Comparison of ENCODE assay signal across 9 cellular contexts in genomic region chr1:208203848-208204609, GRCh38. TPM values are rescaled to one million over a fixed set of nuclear protein-coding genes. Genes with fewer than 3 reads are reported as not detected.
DNase-seq lines count a peak whose midpoint lies in the region; ATAC-seq and TF ChIP-seq lines count a peak whose summit lies in the region.
"Had no signal": no experiment of that assay in that cellular context is flagged by ENCODE, and none has a peak within 500 bp of the region (broad histone marks: within the 10 kb centered on the region; RNA-seq: fewer than 3 reads in every experiment).

No MANE protein-coding gene starts in this region.

- peak overlapping the region in 10 of 11 experiments; percentile 11 to 55 (median 38); a peak in 17 of 22 replicates for H3K4me2 ChIP-seq in BLaER1 treated with 17β-estradiol and CSF1 and Interleukin-3, amounts not matched to agents 10 nM and 100 nM
- H3K4me2 ChIP-seq in PC-9 = peak overlapping the region; percentile 71

- H3K4me3 ChIP-seq in BLaER1 treated with 17β-estradiol and CSF1 and Interleukin-3, amounts not matched to agents 10 nM and 100 nM = no peak overlapping the region
- no peak overlapping the region for H3K4me3 ChIP-seq in PC-9
- H3K4me3 ChIP-seq in fibroblast of mammary gland (ENCODE audit: control insufficient read depth, low read depth, low read length) = no peak overlapping the region
- no peak overlapping the region for H3K4me3 ChIP-seq in prostate gland

- peaks cover 13 to 28% (median 19%) of the 10 kb centered on the region in 10 experiments; a peak in 19 of 20 replicates for H3K4me1 ChIP-seq in BLaER1 treated with 17β-estradiol and CSF1 and Interleukin-3, amounts not matched to agents 10 nM and 100 nM
- H3K4me1 ChIP-seq in PC-9 (replicated peaks; ENCODE audit: insufficient read depth) (peaks cover 70% of the 10 kb centered on the region), prostate gland (replicated peaks) (peaks cover 20% of the 10 kb centered on the region)

- no peak overlapping the region for H2AFZ ChIP-seq in PC-9

- WGBS in prostate gland = 41% methylated on average over 7 of the region's 7 CpGs

- TF ChIP-seq CTCF in PC-9 (conservative IDR thresholded peaks at IDR 0.05) (no peak), fibroblast of mammary gland (conservative IDR thresholded peaks at IDR 0.05; ENCODE audit: control insufficient read depth, insufficient read depth, low read depth, low read length) (no peak), prostate gland (IDR thresholded peaks at IDR 0.05) (no peak)

- no peak for TF ChIP-seq POLR2A in prostate gland (IDR thresholded peaks at IDR 0.05)

- no peaks in the 10 kb centered on the region for H3K36me3 ChIP-seq in BLaER1 treated with 17β-estradiol and CSF1 and Interleukin-3, amounts not matched to agents 10 nM and 100 nM
- H3K36me3 ChIP-seq in PC-9 (ENCODE audit: low read depth) = 0 out of 2 replicates have a peak, but pooled peaks cover 3% of the 10 kb centered on the region
- H3K36me3 ChIP-seq in prostate gland = no peaks in the 10 kb centered on the region

- CTCF ChIA-PET in PC-9 (lab: Charles Lee) = no interaction called here

- H3F3A ChIP-seq in PC-9 (ENCODE audit: insufficient read depth, low read depth) = peaks cover 45% of the 10 kb centered on the region

- no TSS peak for BruUV-seq in PC-9 (replicated peaks; lab: Mats Ljungman, UMichigan)

- POLR2A ChIA-PET in PC-9 (lab: Charles Lee; ENCODE audit: unreplicated experiment) = no interaction called here

- intact Hi-C loops in PC-9 (cut with micrococcal nuclease; ENCODE audit: unreplicated experiment) (loop anchor here (1.0 kb wide), 2 partner anchors 17 to 27 kb away; no protein-coding TSS in a partner anchor), prostate gland (cut with DNase I) (no loop called here)

- no peak for DNase-seq in PC-9
- DNase-seq in fibroblast of mammary gland (ENCODE audit: low read depth) = peak; percentile 23
- DNase-seq in prostate gland (ENCODE audit: low spot score) = no peak
- no peak for DNase-seq in midbrain (lab: John Stamatoyannopoulos, UW)
- no peak for DNase-seq in SIG-M5 treated with dmso at 0.1 percent for 504 hours (lab: John Stamatoyannopoulos, UW; ENCODE audit: unreplicated experiment)
- no peak for DNase-seq in putamen (ENCODE audit: low spot score)
- DNase-seq: stimulated activated CD4-positive, alpha-beta T cell treated with anti-CD3 and anti-CD28 coated beads, Interleukin-12 subunit alpha, Interleukin-12 subunit beta, amount 100 ng/mL, for 4 hours had no signal

- H3K27me3 ChIP-seq in BLaER1 treated with 17β-estradiol and CSF1 and Interleukin-3, amounts not matched to agents 10 nM and 100 nM = no peaks in the 10 kb centered on the region
- H3K27me3 ChIP-seq in PC-9 (ENCODE audit: insufficient read depth, low read depth) (no peaks in the 10 kb centered on the region), prostate gland (replicated peaks; ENCODE audit: insufficient read depth) (no peaks in the 10 kb centered on the region)

- no peaks in the 10 kb centered on the region for H3K9me2 ChIP-seq in PC-9 (ENCODE audit: insufficient read depth)

- H3K9me3 ChIP-seq in BLaER1 treated with 17β-estradiol and CSF1 and Interleukin-3, amounts not matched to agents 10 nM and 100 nM (replicated peaks in 1 of 11) = no peaks in the 10 kb centered on the region
- H3K9me3 ChIP-seq in PC-9 (ENCODE audit: insufficient read depth, low read depth) (no peaks in the 10 kb centered on the region), prostate gland (no peaks in the 10 kb centered on the region)

- no peak for ATAC-seq in HG02759 (IDR thresholded peaks at IDR 0.05; ENCODE audit: unreplicated experiment)

- peaks cover 21% of the 10 kb centered on the region for H3K79me2 ChIP-seq in PC-9 (ENCODE audit: low read depth)

- H3K27ac ChIP-seq in BLaER1 treated with 17β-estradiol and CSF1 and Interleukin-3, amounts not matched to agents 10 nM and 100 nM = no peak overlapping the region
- peak overlapping the region; percentile 74 for H3K27ac ChIP-seq in PC-9
- H3K27ac ChIP-seq in prostate gland = peak overlapping the region; percentile 48

- no peaks in the 10 kb centered on the region for H4K20me1 ChIP-seq in BLaER1 treated with 17β-estradiol and CSF1 and Interleukin-3, amounts not matched to agents 10 nM and 100 nM
- H4K20me1 ChIP-seq in PC-9 (ENCODE audit: insufficient read depth) = no peaks in the 10 kb centered on the region

- no peak overlapping the region for H3K9ac ChIP-seq in BLaER1 treated with 17β-estradiol and CSF1 and Interleukin-3, amounts not matched to agents 10 nM and 100 nM

RNA-seq across cellular contexts. Expression of gene PLXNA2, which starts 40.2 kb away (rescaled TPM):
- total RNA-seq in PC-9 (2021) = 10.2 and 15.6 TPM in 2 replicates
- total RNA-seq in prostate gland = 1 to 10 TPM; 7.3 to 8.9 TPM

Comparison
In these comparisons a context has a peak if more than half of its experiments do, and no peak if none do; other contexts are left out.
1. H3K27ac ChIP-seq: peak in PC-9 (single experiment) and prostate gland (2 of 2); none in BLaER1 treated with 17β-estradiol and CSF1 and Interleukin-3, amounts not matched to agents 10 nM and 100 nM (0 of 11).